In the genomic region with DNA sequence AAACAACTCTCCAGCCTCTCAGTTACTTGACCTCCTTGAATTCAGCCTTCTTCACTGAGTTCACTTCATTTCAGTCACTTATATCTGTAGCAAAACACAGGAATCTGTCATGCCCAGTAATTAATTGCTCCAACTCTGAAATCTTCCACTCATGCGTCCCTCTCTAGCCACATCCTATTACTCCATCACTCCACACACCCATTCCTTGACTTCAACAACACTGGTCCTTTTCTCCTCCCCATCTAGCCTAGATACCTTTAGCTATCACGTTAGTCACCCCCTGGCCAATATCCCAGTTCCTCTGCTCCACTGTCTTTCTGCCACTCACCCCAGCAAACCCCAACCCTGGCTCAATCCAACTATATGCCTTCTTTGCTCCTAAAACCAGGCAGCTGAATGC, we compare ENCODE assay signal across 13 cellular contexts. TPM values are rescaled to one million over a fixed set of nuclear protein-coding genes. Genes with fewer than 3 reads are reported as not detected.
A peak's percentile ranks its signal among the peaks of the same experiment; 100 is the strongest.
DNase-seq lines count a peak whose midpoint lies in the region; ATAC-seq and TF ChIP-seq lines count a peak whose summit lies in the region.
"Had no signal": no experiment of that assay in that cellular context is flagged by ENCODE, and none has a peak within 500 bp of the region (broad histone marks: within the 10 kb centered on the region; RNA-seq: fewer than 3 reads in every experiment).

No MANE protein-coding gene starts in this region.

- ATAC-seq in HG02852 (IDR thresholded peaks at IDR 0.05; ENCODE audit: unreplicated experiment) (no peak), HG02763 (IDR thresholded peaks at IDR 0.05; ENCODE audit: unreplicated experiment) (no peak)
- ATAC-seq: effector memory CD8-positive, alpha-beta T cell had no signal

- CTCF ChIA-PET in RWPE1 (lab: Yijun Ruan, JAX): interaction anchor here (0.6 to 1.0 kb wide), 2 partner anchors 17 to 19 kb away, joined by 3 to 4 read pairs; no protein-coding TSS in a partner anchor

- H3K4me1 Mint-ChIP-seq in osteocyte (ENCODE audit: unreplicated experiment): peaks cover 42% of the 10 kb centered on the region
- H3K4me1 Mint-ChIP-seq in nephron progenitor cell: peaks cover 8% of the 10 kb centered on the region

- no peak for TF ChIP-seq POLR2A in transverse colon (IDR thresholded peaks at IDR 0.05)

- POLR2A ChIA-PET in RWPE1 (lab: Yijun Ruan, JAX; ENCODE audit: low non-redundant PET): no interaction called here

- H3K27ac Mint-ChIP-seq in osteocyte (ENCODE audit: unreplicated experiment) (peak overlapping the region; percentile 12), nephron progenitor cell (no peak overlapping the region)
- H3K27ac Mint-ChIP-seq: effector memory CD8-positive, alpha-beta T cell had no signal

- H3K27me3 Mint-ChIP-seq in osteocyte (ENCODE audit: unreplicated experiment): no peaks in the 10 kb centered on the region
- H3K27me3 Mint-ChIP-seq in nephron progenitor cell (ENCODE audit: low read depth, poor library complexity): no peaks in the 10 kb centered on the region
- H3K27me3 Mint-ChIP-seq: effector memory CD8-positive, alpha-beta T cell had no signal

- 70 to 78% methylated on average over 2 of the region's 2 CpGs for WGBS in transverse colon (ENCODE audit: low coverage in 1 of 2), 2 donors

- no peaks in the 10 kb centered on the region for H3K9me3 ChIP-seq in transverse colon

- H3K4me1 ChIP-seq in transverse colon: peaks cover 14 to 23% (median 16%) of the 10 kb centered on the region in 4 donors

- intact Hi-C loops in transverse colon (cut with DNase I; ENCODE audit: low total_unique reads): no loop called here

- H3K9me3 Mint-ChIP-seq in osteocyte (ENCODE audit: unreplicated experiment) (no peaks in the 10 kb centered on the region), nephron progenitor cell (no peaks in the 10 kb centered on the region)
- H3K9me3 Mint-ChIP-seq: effector memory CD8-positive, alpha-beta T cell had no signal

- in situ Hi-C loops in transverse colon (cut with MboI; ENCODE audit: low pct_ligation_motif_present in 1 of 4, low pct_unique_long_range_greater_than_20kb in 1 of 4, low sequenced_read_pairs in 3 of 4): no loop called here

- H3K27me3 ChIP-seq in transverse colon: no peaks in the 10 kb centered on the region

- TF ChIP-seq CTCF in RWPE1 (conservative IDR thresholded peaks at IDR 0.05; ENCODE audit: low read depth): no peak
- no peak for TF ChIP-seq CTCF in coronary artery (IDR thresholded peaks at IDR 0.05)
- TF ChIP-seq CTCF in osteocyte (IDR thresholded peaks at IDR 0.05): no peak
- TF ChIP-seq CTCF in nephron progenitor cell (IDR thresholded peaks at IDR 0.05): no peak
- TF ChIP-seq CTCF in transverse colon (IDR thresholded peaks at IDR 0.05): no peak

- H3K27ac ChIP-seq in RWPE1 (peak overlapping the region; percentile 45; the same call in 1 of the 2 replicates), coronary artery (peak overlapping the region; percentile 71 to 85), transverse colon (peak overlapping the region in 1 of 4 donors; percentile 52)
- H3K27ac ChIP-seq: SK-N-MC had no signal

- H3K4me3 ChIP-seq in coronary artery: peak overlapping the region; percentile 12
- H3K4me3 ChIP-seq in transverse colon: no peak overlapping the region
- H3K4me3 ChIP-seq: SK-N-MC, skin epidermis had no signal

- H3K4me3 Mint-ChIP-seq in osteocyte (ENCODE audit: unreplicated experiment) (no peak overlapping the region), nephron progenitor cell (no peak overlapping the region)
- H3K4me3 Mint-ChIP-seq: effector memory CD8-positive, alpha-beta T cell had no signal

- H3K36me3 Mint-ChIP-seq in osteocyte (ENCODE audit: unreplicated experiment): no peaks in the 10 kb centered on the region
- peaks cover 4% of the 10 kb centered on the region for H3K36me3 Mint-ChIP-seq in nephron progenitor cell (ENCODE audit: low read depth)

- TF ChIP-seq EP300 in transverse colon (IDR thresholded peaks at IDR 0.05; ENCODE audit: low read depth): no peak

- DNase-seq in EL (peak; percentile 87), RWPE1 (ENCODE audit: low spot score) (peak; percentile 67), coronary artery (ENCODE audit: low spot score) (no peak), osteocyte (ENCODE audit: extremely low spot score, unreplicated experiment) (no peak), nephron progenitor cell (no peak), transverse colon (no peak)
- DNase-seq: activated naive CD4-positive, alpha-beta T cell treated with Interleukin-2 at 50 U/mL for 16 hours; effector memory CD8-positive, alpha-beta T cell; NCI-H1417 had no signal

- H3K36me3 ChIP-seq in transverse colon: no peaks in the 10 kb centered on the region

RNA-seq across cellular contexts. Expression of a gene that starts 7.7 kb away (rescaled TPM):
- 43.1 and 44.5 TPM in 2 replicates for total RNA-seq in osteocyte
- 10 to 100 TPM; 22.7 to 34.8 (median 26.4) TPM for total RNA-seq in transverse colon

RNA-seq across cellular contexts. Expression of a gene that starts 30.8 kb away (rescaled TPM):
- total RNA-seq in osteocyte (2.9 and 3.2 TPM in 2 replicates), transverse colon (100 to 1,000 TPM in 2 of 4 donors, 10 to 100 TPM in 2; 96.9 to 263 (median 134) TPM)

RNA-seq across cellular contexts. Expression of a gene that starts 56.8 kb away (rescaled TPM):
- total RNA-seq in osteocyte (1.5 and 2.1 TPM in 2 replicates), transverse colon (1 to 10 TPM in 2 of 4 donors, under 1 TPM in 2; 0.40 to 1.5 (median 0.90) TPM)

Comparison
In these comparisons a context has a peak if more than half of its experiments do, and no peak if none do; other contexts are left out.
1. DNase-seq: peak in EL (single experiment) and RWPE1 (single experiment); none in coronary artery (single experiment), osteocyte (single experiment), nephron progenitor cell (single experiment) and transverse colon (single experiment).
2. RNA of a gene that starts 30.8 kb away (total RNA-seq): 96.9 to 263 TPM in transverse colon; 2.9 to 3.2 TPM in osteocyte; every median in the first group is over 10 times any median in the second.